In genomic region chr1:86965827-86966182, GRCh38 we compare ENCODE assay signal across 15 cellular contexts. TPM values are rescaled to one million over a fixed set of nuclear protein-coding genes. Genes with fewer than 3 reads are reported as not detected.
DNase-seq lines count a peak whose midpoint lies in the region; ATAC-seq, FAIRE-seq and TF ChIP-seq lines count a peak whose summit lies in the region.
"Had no signal": no experiment of that assay in that cellular context is flagged by ENCODE, and none has a peak within 500 bp of the region (broad histone marks: within the 10 kb centered on the region; RNA-seq: fewer than 3 reads in every experiment).

No MANE protein-coding gene starts in this region.

- no peak for TF ChIP-seq RAD21 in K562 (CRISPR knock-in tag; conservative IDR thresholded peaks at IDR 0.05 in 1 of 2, IDR thresholded peaks at IDR 0.05 in 1 of 2)

- no peak for TF ChIP-seq POLR2A in K562 (conservative IDR thresholded peaks at IDR 0.05)

- H3K27me3 ChIP-seq in K562 (ENCODE audit: control insufficient read depth in 2 of 2, insufficient read depth in 2 of 2, low read length in 2 of 2): no peaks in the 10 kb centered on the region
- H3K27me3 ChIP-seq: ovary had no signal

- peak; percentile 29 for FAIRE-seq in K562 (lab: Jason Lieb, UNC)
- FAIRE-seq: islet of Langerhans, RCC 7860 had no signal

- no peaks in the 10 kb centered on the region for H3K36me3 ChIP-seq in K562 (ENCODE audit: control insufficient read depth, insufficient read depth, low read length)
- H3K36me3 ChIP-seq: ovary had no signal

- H3K9me3 ChIP-seq in K562 (replicated peaks; ENCODE audit: control insufficient read depth, insufficient read depth, low read depth, low read length): no peaks in the 10 kb centered on the region
- H3K9me3 ChIP-seq: ovary had no signal

- no peaks in the 10 kb centered on the region for H4K20me1 ChIP-seq in K562 (replicated peaks; ENCODE audit: control insufficient read depth, insufficient read depth, low read length)

- intact Hi-C loops in K562 (cut with micrococcal nuclease): loop anchor here (1.0 to 10.0 kb wide), 5 partner anchors 51 to 181 kb away; partner anchors contain the start of genes HS2ST1 and SELENOF

- no peak overlapping the region for H3K9ac ChIP-seq in K562 (ENCODE audit: insufficient read depth in 1 of 2, low read depth in 2 of 2, low read length in 2 of 2)

- peaks cover 70% of the 10 kb centered on the region for H3K79me2 ChIP-seq in K562 (ENCODE audit: control insufficient read depth, insufficient read depth, low read length)

- peak; percentile 81 for ATAC-seq in GM18858 (IDR thresholded peaks at IDR 0.05; ENCODE audit: unreplicated experiment)
- peak; percentile 56 for ATAC-seq in GM21515 (IDR thresholded peaks at IDR 0.05; ENCODE audit: unreplicated experiment)
- ATAC-seq in HG03097 (IDR thresholded peaks at IDR 0.05; ENCODE audit: low FRiP score, unreplicated experiment): peak; percentile 57
- ATAC-seq in K562: peak; percentile 42; the same call in 2 of the 3 replicates

- no peaks in the 10 kb centered on the region for H3K9me1 ChIP-seq in K562 (ENCODE audit: control insufficient read depth, insufficient read depth, low read length)

- TF ChIP-seq EP300 in K562 (IDR thresholded peaks at IDR 0.05; ENCODE audit: low read length): no peak

- in situ Hi-C loops in K562 (cut with MboI): no loop called here

- TF ChIP-seq CTCF in K562 (IDR thresholded peaks at IDR 0.05 in 2 of 3, conservative IDR thresholded peaks at IDR 0.05 in 1 of 3; ENCODE audit: insufficient read depth in 2 of 3, low read depth in 1 of 3, low read length in 3 of 3): no peak

- 91% methylated on average over 1 of the region's 1 CpG for WGBS in K562 (ENCODE audit: insufficient coverage, low coverage, missing lambda C conversion rate)

- POLR2A ChIA-PET in K562 (lab: Yijun Ruan, JAX): interaction anchor here (0.8 kb wide), 1 partner anchor 19 kb away, joined by 3 read pairs; no protein-coding TSS in a partner anchor

- H3K4me3 ChIP-seq in K562: no peak overlapping the region
- H3K4me3 ChIP-seq: ovary, skin epidermis had no signal

- CTCF ChIA-PET in K562 (lab: Yijun Ruan, JAX; ENCODE audit: low intra/inter-chr PET ratio): interaction anchor here (2.3 kb wide), 1 partner anchor 132 kb away, joined by 15 read pairs; no protein-coding TSS in a partner anchor

- DNase-seq in K562 (ENCODE audit: extremely low read depth in 1 of 4, low spot score in 3 of 4) (no peak), NCI-H69 (lab: John Stamatoyannopoulos, UW) (no peak), NCI-H748 (lab: John Stamatoyannopoulos, UW; ENCODE audit: unreplicated experiment) (no peak), NCI-H526 treated with DMSO at 0.1 percent for 48 hours (lab: John Stamatoyannopoulos, UW) (no peak), A172 (ENCODE audit: low spot score) (no peak)
- DNase-seq: activated CD4-positive, CD25-positive, alpha-beta regulatory T cell; activated naive CD8-positive, alpha-beta T cell treated with anti-CD3 and anti-CD28 coated beads for 36 hours; cerebellar nuclear complex had no signal

- H3K4me2 ChIP-seq in K562 (ENCODE audit: insufficient read depth, low read length): no peak overlapping the region

- peaks cover 0 to 6% of the 10 kb centered on the region in 2 experiments; a peak in 1 of 5 replicates for H3K4me1 ChIP-seq in K562 (replicated peaks in 1 of 2; ENCODE audit: control insufficient read depth in 2 of 2, insufficient read depth in 2 of 2, low read length in 2 of 2)

- H3K27ac ChIP-seq in K562 (ENCODE audit: extremely low read depth, low read depth, low read length): no peak overlapping the region
- H3K27ac ChIP-seq: ovary, skin epidermis had no signal

- H2AFZ ChIP-seq in K562 (ENCODE audit: low read depth, low read length): no peak overlapping the region

- BruUV-seq in K562 (replicated peaks; lab: Mats Ljungman, UMichigan): no TSS peak

TF ChIP-seq in K562, 482 proteins besides CTCF, POLR2A, EP300 and RAD21 (continues in another document):
- TF ChIP-seq PYGO2 (tag; IDR thresholded peaks at IDR 0.05): no peak
- TF ChIP-seq TSC22D4 (tag; IDR thresholded peaks at IDR 0.05): no peak
- TF ChIP-seq TRIM24 (IDR thresholded peaks at IDR 0.05): no peak
- no peak for TF ChIP-seq CLOCK (CRISPR knock-in tag; IDR thresholded peaks at IDR 0.05; ENCODE audit: borderline replicate concordance)
- no peak for TF ChIP-seq GATAD2A (IDR thresholded peaks at IDR 0.05)
- no peak for TF ChIP-seq ZNF717 (CRISPR knock-in tag; IDR thresholded peaks at IDR 0.05)
- no peak for TF ChIP-seq ZNF146 (CRISPR knock-in tag; IDR thresholded peaks at IDR 0.05; ENCODE audit: unreplicated experiment)
- TF ChIP-seq, protein P1, sequence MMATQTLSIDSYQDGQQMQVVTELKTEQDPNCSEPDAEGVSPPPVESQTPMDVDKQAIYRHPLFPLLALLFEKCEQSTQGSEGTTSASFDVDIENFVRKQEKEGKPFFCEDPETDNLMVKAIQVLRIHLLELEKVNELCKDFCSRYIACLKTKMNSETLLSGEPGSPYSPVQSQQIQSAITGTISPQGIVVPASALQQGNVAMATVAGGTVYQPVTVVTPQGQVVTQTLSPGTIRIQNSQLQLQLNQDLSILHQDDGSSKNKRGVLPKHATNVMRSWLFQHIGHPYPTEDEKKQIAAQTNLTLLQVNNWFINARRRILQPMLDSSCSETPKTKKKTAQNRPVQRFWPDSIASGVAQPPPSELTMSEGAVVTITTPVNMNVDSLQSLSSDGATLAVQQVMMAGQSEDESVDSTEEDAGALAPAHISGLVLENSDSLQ (IDR thresholded peaks at IDR 0.05): no peak
- no peak for TF ChIP-seq MEF2D (tag; conservative IDR thresholded peaks at IDR 0.05; ENCODE audit: low read depth)
- TF ChIP-seq THRAP3 (IDR thresholded peaks at IDR 0.05; ENCODE audit: borderline replicate concordance): no peak

RNA-seq across cellular contexts. Expression of gene HS2ST1, which starts 51.4 kb away (rescaled TPM):
- total RNA-seq in K562 (2011; cell fraction: chromatin; rRNA removed; ENCODE audit: low replicate concordance): 23.6 and 39.9 TPM in 2 replicates
- total RNA-seq in K562 (2011; cell fraction: nucleolus; rRNA removed): 13.0 and 15.7 TPM in 2 replicates
- 36.1 and 67.0 TPM in 2 replicates for total RNA-seq in K562 (2011; cell fraction: nucleoplasm; rRNA removed)
- 18.3 and 21.1 TPM in 2 replicates for total RNA-seq in K562 (2014; rRNA removed)
- 33.8 and 38.5 TPM in 2 replicates for total RNA-seq in K562 (2014; rRNA removed; fragmentation: Illumina TruSeq; extraction: Trizol)
- 24.8 and 27.1 TPM in 2 replicates for total RNA-seq in K562 (2015; rRNA removed; fragmentation: Illumina TruSeq; extraction: Trizol)
- total RNA-seq in K562 (2021): 37.7 and 43.3 TPM in 2 replicates
- polyA plus RNA-seq in K562 (2011; rRNA removed): 25.6 and 41.1 TPM in 2 replicates
- 5.2 and 9.2 TPM in 2 replicates for polyA plus RNA-seq in K562 (2011; cell fraction: cytosol; rRNA removed)
- polyA plus RNA-seq in K562 (2011; cell fraction: nucleus; rRNA removed): 5.3 and 6.6 TPM in 2 replicates
- polyA plus RNA-seq in K562 (2012): 23.9 TPM in 2 replicates
- 21.7 and 25.8 TPM in 2 replicates for polyA plus RNA-seq in K562 (2014; fragmentation: Illumina TruSeq; extraction: Trizol)
- 1 to 10 TPM; 7.7 to 8.9 TPM for polyA plus RNA-seq in K562 (2014; fragmentation: Nextera tagmentation; extraction: Ambion mirVana)
- 19.9 and 20.8 TPM in 2 replicates for polyA plus RNA-seq in K562 (2014; rRNA removed)
- 47.6 and 48.9 TPM in 2 replicates for polyA minus RNA-seq in K562 (2011; rRNA and poly(A)+ RNA removed)
- polyA minus RNA-seq in K562 (2011; cell fraction: cytosol; rRNA and poly(A)+ RNA removed): 16.1 and 34.0 TPM in 2 replicates
- 10.9 and 15.9 TPM in 2 replicates for polyA minus RNA-seq in K562 (2011; cell fraction: nucleus; rRNA and poly(A)+ RNA removed)
- total RNA-seq in A172 (2014; rRNA removed; shearing (Covaris generic)): 14.8 and 17.6 TPM in 2 replicates

RNA-seq across cellular contexts. Expression of gene SELENOF, which starts 51.9 kb away (rescaled TPM):
- 56.0 and 122 TPM in 2 replicates for total RNA-seq in K562 (2011; cell fraction: chromatin; rRNA removed; ENCODE audit: low replicate concordance)
- total RNA-seq in K562 (2011; cell fraction: nucleolus; rRNA removed): 99.4 and 103 TPM in 2 replicates
- total RNA-seq in K562 (2011; cell fraction: nucleoplasm; rRNA removed): 149 and 217 TPM in 2 replicates
- total RNA-seq in K562 (2014; rRNA removed): 108 and 115 TPM in 2 replicates
- total RNA-seq in K562 (2014; rRNA removed; fragmentation: Illumina TruSeq; extraction: Trizol): 194 and 221 TPM in 2 replicates
- 155 and 176 TPM in 2 replicates for total RNA-seq in K562 (2015; rRNA removed; fragmentation: Illumina TruSeq; extraction: Trizol)
- total RNA-seq in K562 (2021): 197 and 201 TPM in 2 replicates
- 225 and 296 TPM in 2 replicates for polyA plus RNA-seq in K562 (2011; rRNA removed)
- 52.1 and 125 TPM in 2 replicates for polyA plus RNA-seq in K562 (2011; cell fraction: cytosol; rRNA removed)
- polyA plus RNA-seq in K562 (2011; cell fraction: nucleus; rRNA removed): 24.6 and 56.3 TPM in 2 replicates
- polyA plus RNA-seq in K562 (2012): 206 and 229 TPM in 2 replicates
- polyA plus RNA-seq in K562 (2014; fragmentation: Illumina TruSeq; extraction: Trizol): 256 and 320 TPM in 2 replicates
- polyA plus RNA-seq in K562 (2014; fragmentation: Nextera tagmentation; extraction: Ambion mirVana): 100 to 1,000 TPM; 371 to 394 TPM
- polyA plus RNA-seq in K562 (2014; rRNA removed): 215 and 237 TPM in 2 replicates
- 132 and 153 TPM in 2 replicates for polyA minus RNA-seq in K562 (2011; rRNA and poly(A)+ RNA removed)
- 40.4 and 53.3 TPM in 2 replicates for polyA minus RNA-seq in K562 (2011; cell fraction: cytosol; rRNA and poly(A)+ RNA removed)
- polyA minus RNA-seq in K562 (2011; cell fraction: nucleus; rRNA and poly(A)+ RNA removed): 29.2 and 41.3 TPM in 2 replicates
- total RNA-seq in A172 (2014; rRNA removed; shearing (Covaris generic)): 151 and 159 TPM in 2 replicates
